Comparison of ENCODE assay signal across 19 cellular contexts in genomic region chr5:179304466-179304865, GRCh38. TPM values are rescaled to one million over a fixed set of nuclear protein-coding genes. Genes with fewer than 3 reads are reported as not detected.
A peak's percentile ranks its signal among the peaks of the same experiment; 100 is the strongest.
DNase-seq lines count a peak whose midpoint lies in the region; ATAC-seq and TF ChIP-seq lines count a peak whose summit lies in the region.
"Had no signal": no experiment of that assay in that cellular context is flagged by ENCODE, and none has a peak within 500 bp of the region (broad histone marks: within the 10 kb centered on the region; RNA-seq: fewer than 3 reads in every experiment).

No MANE protein-coding gene starts in this region.

- DNase-seq in GM03348 (ENCODE audit: low spot score), result peak; percentile 84
- DNase-seq in SJSA1 (ENCODE audit: low read depth in 1 of 2, low spot score in 2 of 2), result peak in 1 of 2 experiments; percentile 25
- DNase-seq in foreskin fibroblast, result peak; percentile 82 to 90
- peak; percentile 40 for DNase-seq in smooth muscle cell of the brain vasculature (ENCODE audit: low read depth, low spot score)
- no peak for DNase-seq in natural killer cell
- no peak for DNase-seq in H7
- no peak for DNase-seq in erythroblast (lab: John Stamatoyannopoulos, UW)
- DNase-seq: activated naive CD8-positive, alpha-beta T cell treated with anti-CD3 and anti-CD28 coated beads, Interleukin-2, amount 10 ng/mL, durations not matched to agents 7 days and 5 days; glutamatergic neuron; kidney glomerular epithelial cell; naive thymus-derived CD4-positive, alpha-beta T cell; NCI-H446; substantia nigra; SW 1271 had no signal

- H3K4me1 Mint-ChIP-seq in natural killer cell, result no peaks in the 10 kb centered on the region
- H3K4me1 Mint-ChIP-seq in activated T-helper 17 cell treated with anti-CD3 and anti-CD28 coated beads, Interleukin-2, amount 50 U/mL, for 72 hours, result no peaks in the 10 kb centered on the region
- H3K4me1 Mint-ChIP-seq: activated naive CD8-positive, alpha-beta T cell treated with anti-CD3 and anti-CD28 coated beads, Interleukin-2, amount 10 ng/mL, durations not matched to agents 7 days and 5 days had no signal

- peak overlapping the region; percentile 66 for H3K27ac ChIP-seq in SJSA1
- H3K27ac ChIP-seq: dorsolateral prefrontal cortex had no signal

- H3K27ac Mint-ChIP-seq in natural killer cell, result no peak overlapping the region
- H3K27ac Mint-ChIP-seq in activated T-helper 17 cell treated with anti-CD3 and anti-CD28 coated beads, Interleukin-2, amount 50 U/mL, for 72 hours, result no peak overlapping the region
- H3K27ac Mint-ChIP-seq: activated naive CD8-positive, alpha-beta T cell treated with anti-CD3 and anti-CD28 coated beads, Interleukin-2, amount 10 ng/mL, durations not matched to agents 7 days and 5 days; naive thymus-derived CD4-positive, alpha-beta T cell; WTC11 had no signal

- TF ChIP-seq POLR2A in erythroblast (IDR thresholded peaks at IDR 0.05; ENCODE audit: low read length), result no peak

- H3K27me3 ChIP-seq in SJSA1 (replicated peaks), result no peaks in the 10 kb centered on the region
- no peaks in the 10 kb centered on the region for H3K27me3 ChIP-seq in H7 (ENCODE audit: control insufficient read depth, insufficient read depth, low read length)
- H3K27me3 ChIP-seq: dorsolateral prefrontal cortex, sigmoid colon had no signal

- ATAC-seq in natural killer cell, result no peak
- ATAC-seq in activated T-helper 17 cell treated with anti-CD3 and anti-CD28 coated beads, Interleukin-2, amount 50 U/mL, for 72 hours (replicated peaks), result no peak
- ATAC-seq: HepG2; naive thymus-derived CD4-positive, alpha-beta T cell; WTC11 had no signal

- H3K27me3 Mint-ChIP-seq in natural killer cell (ENCODE audit: low read depth in 2 of 2), result peaks cover 0 to 4% of the 10 kb centered on the region in 2 donors
- no peaks in the 10 kb centered on the region for H3K27me3 Mint-ChIP-seq in activated T-helper 17 cell treated with anti-CD3 and anti-CD28 coated beads, Interleukin-2, amount 50 U/mL, for 72 hours
- H3K27me3 Mint-ChIP-seq: activated naive CD8-positive, alpha-beta T cell treated with anti-CD3 and anti-CD28 coated beads, Interleukin-2, amount 10 ng/mL, durations not matched to agents 7 days and 5 days had no signal

- intact Hi-C loops in natural killer cell (cut with micrococcal nuclease), result no loop called here

- H3K36me3 Mint-ChIP-seq in natural killer cell, result no peaks in the 10 kb centered on the region
- no peaks in the 10 kb centered on the region for H3K36me3 Mint-ChIP-seq in activated T-helper 17 cell treated with anti-CD3 and anti-CD28 coated beads, Interleukin-2, amount 50 U/mL, for 72 hours (ENCODE audit: low read depth)
- H3K36me3 Mint-ChIP-seq: activated naive CD8-positive, alpha-beta T cell treated with anti-CD3 and anti-CD28 coated beads, Interleukin-2, amount 10 ng/mL, durations not matched to agents 7 days and 5 days had no signal

- no peak overlapping the region for H3K4me3 Mint-ChIP-seq in natural killer cell
- H3K4me3 Mint-ChIP-seq in activated T-helper 17 cell treated with anti-CD3 and anti-CD28 coated beads, Interleukin-2, amount 50 U/mL, for 72 hours, result no peak overlapping the region
- H3K4me3 Mint-ChIP-seq: activated naive CD8-positive, alpha-beta T cell treated with anti-CD3 and anti-CD28 coated beads, Interleukin-2, amount 10 ng/mL, durations not matched to agents 7 days and 5 days; naive thymus-derived CD4-positive, alpha-beta T cell; WTC11 had no signal

- no peaks in the 10 kb centered on the region for H3K36me3 ChIP-seq in SJSA1
- no peaks in the 10 kb centered on the region for H3K36me3 ChIP-seq in H7 (replicated peaks; ENCODE audit: control insufficient read depth, insufficient read depth, low read length)
- H3K36me3 ChIP-seq: sigmoid colon had no signal

- peaks cover 52% of the 10 kb centered on the region for H3K9me3 ChIP-seq in SJSA1 (replicated peaks)

- H3K9me3 Mint-ChIP-seq in natural killer cell, result peaks cover 2 to 6% of the 10 kb centered on the region in 2 donors
- H3K9me3 Mint-ChIP-seq in activated T-helper 17 cell treated with anti-CD3 and anti-CD28 coated beads, Interleukin-2, amount 50 U/mL, for 72 hours, result peaks cover 14% of the 10 kb centered on the region

- peaks cover 9% of the 10 kb centered on the region; the same call in 1 of the 2 replicates for H3K4me1 ChIP-seq in SJSA1 (replicated peaks)

- TF ChIP-seq CTCF in foreskin fibroblast (IDR thresholded peaks at IDR 0.05; ENCODE audit: low read depth, low read length), result no peak
- TF ChIP-seq CTCF in natural killer cell (IDR thresholded peaks at IDR 0.05), result no peak

- H3K4me3 ChIP-seq in SJSA1 (no peak overlapping the region), foreskin fibroblast (ENCODE audit: low read depth in 1 of 2, low read length in 2 of 2) (no peak overlapping the region), H7 (ENCODE audit: insufficient read depth, low read depth, low read length) (no peak overlapping the region)
- H3K4me3 ChIP-seq: dorsolateral prefrontal cortex, sigmoid colon had no signal

RNA-seq across cellular contexts. Expression of gene ADAMTS2, which starts 40.8 kb away (rescaled TPM):
- total RNA-seq in SJSA1 (2014; rRNA removed; shearing (Covaris generic)), result 1.4 and 4.9 TPM in 2 replicates
- under 1 TPM in 1 of 3 donors, not detected in 2; 0.28 TPM for total RNA-seq in natural killer cell
- total RNA-seq in activated T-helper 17 cell treated with anti-CD3 and anti-CD28 coated beads, Interleukin-2, amount 50 U/mL, for 72 hours, result not detected
- total RNA-seq in H7 (2014; rRNA removed; shearing (Covaris generic)), result 1.7 and 2.2 TPM in 2 replicates
- total RNA-seq: activated naive CD8-positive, alpha-beta T cell treated with anti-CD3 and anti-CD28 coated beads, Interleukin-2, amount 10 ng/mL, durations not matched to agents 7 days and 5 days; naive thymus-derived CD4-positive, alpha-beta T cell had no signal

Comparison
In these comparisons a context has a peak if more than half of its experiments do, and no peak if none do; other contexts are left out.
1. DNase-seq: peak in GM03348 (single experiment), foreskin fibroblast (2 of 2) and smooth muscle cell of the brain vasculature (single experiment); none in natural killer cell (single experiment), H7 (single experiment) and erythroblast (0 of 2).